Comparison of ENCODE assay signal across 26 cellular contexts in the genomic region with DNA sequence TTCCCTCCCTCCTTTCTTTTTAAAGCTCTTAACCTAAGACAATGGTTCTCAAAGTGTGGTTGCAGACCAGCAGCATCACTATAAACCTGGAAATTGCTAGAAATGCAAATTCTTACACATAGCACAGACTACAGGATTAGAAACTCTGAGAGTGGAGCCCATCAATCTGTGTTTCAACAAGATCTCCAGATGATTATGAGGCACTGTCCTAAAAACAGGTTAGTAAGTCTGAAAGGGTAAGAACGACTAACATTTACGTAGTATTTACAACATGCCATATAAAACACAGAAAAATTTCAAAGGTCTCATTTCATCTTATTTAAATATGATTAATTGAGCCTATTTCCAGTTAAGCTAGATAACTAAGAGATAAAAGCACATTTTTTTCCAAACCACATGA.
"Had no signal": no experiment of that assay in that cellular context is flagged by ENCODE, and none has a peak within 500 bp of the region (broad histone marks: within the 10 kb centered on the region; RNA-seq: fewer than 3 reads in every experiment).

No MANE protein-coding gene starts in this region.

- H3K4me3 ChIP-seq: esophagus squamous epithelium, lung, mucosa of descending colon, pancreas, skin epidermis, testis, tibial artery, upper lobe of left lung had no signal

- H3K27ac ChIP-seq: esophagus squamous epithelium, neutrophil, pancreas, skin epidermis, testis, tibial artery, upper lobe of left lung had no signal

- H3K27ac Mint-ChIP-seq: mesothelial cell of epicardium; natural killer cell treated with Interleukin-12 subunit alpha and Interleukin-12 subunit beta and Interleukin-15 and Interleukin-18, amount 100 ng/mL, for 72 hours; stimulated activated naive B cell treated with anti-CD40 and anti-IgM and Interleukin-4, amounts not matched to agents 10 μg/mL and 1 μg/mL and 100 μg/mL, for 72 hours had no signal

- H3K36me3 Mint-ChIP-seq: natural killer cell treated with Interleukin-12 subunit alpha and Interleukin-12 subunit beta and Interleukin-15 and Interleukin-18, amount 100 ng/mL, for 72 hours had no signal

- DNase-seq: cortex of kidney; effector memory CD8-positive, alpha-beta T cell; erythroblast; esophagus squamous epithelium; foreskin melanocyte; mesenchymal stem cell; mucosa of descending colon; naive B cell; pancreas; retina; stimulated activated CD4-positive, alpha-beta T cell treated with anti-CD3 and anti-CD28 coated beads, Interleukin-15, amount 100 ng/mL, for 24 hours; stimulated activated CD4-positive, alpha-beta T cell treated with anti-CD3 and anti-CD28 coated beads, Interleukin-2, amount 100 ng/mL, for 48 hours; stimulated activated naive B cell treated with anti-CD40 and anti-IgM and Interleukin-4, amounts not matched to agents 10 μg/mL and 1 μg/mL and 100 μg/mL, for 72 hours; substantia nigra; testis; tibial artery; upper lobe of left lung had no signal

- FAIRE-seq: endometrium, keratinocyte, pancreas, urothelium cell line had no signal

- H3K4me3 Mint-ChIP-seq: effector memory CD8-positive, alpha-beta T cell; mesothelial cell of epicardium; natural killer cell treated with Interleukin-12 subunit alpha and Interleukin-12 subunit beta and Interleukin-15 and Interleukin-18, amount 100 ng/mL, for 72 hours; neural crest cell; stimulated activated naive B cell treated with anti-CD40 and anti-IgM and Interleukin-4, amounts not matched to agents 10 μg/mL and 1 μg/mL and 100 μg/mL, for 72 hours had no signal

- ATAC-seq: effector memory CD8-positive, alpha-beta T cell; mucosa of descending colon; natural killer cell treated with Interleukin-12 subunit alpha and Interleukin-12 subunit beta and Interleukin-15 and Interleukin-18, amount 100 ng/mL, for 72 hours; pancreas; stimulated activated naive B cell treated with anti-CD40 and anti-IgM and Interleukin-4, amounts not matched to agents 10 μg/mL and 1 μg/mL and 100 μg/mL, for 72 hours had no signal

- H3K9me3 Mint-ChIP-seq: effector memory CD8-positive, alpha-beta T cell; mesothelial cell of epicardium; naive B cell; natural killer cell treated with Interleukin-12 subunit alpha and Interleukin-12 subunit beta and Interleukin-15 and Interleukin-18, amount 100 ng/mL, for 72 hours; neural crest cell had no signal

- H3K9me3 ChIP-seq: esophagus squamous epithelium, mucosa of descending colon, neutrophil, pancreas, testis, tibial artery, upper lobe of left lung had no signal

- H3K36me3 ChIP-seq: pancreas, upper lobe of left lung had no signal

- H3K27me3 ChIP-seq: esophagus squamous epithelium, neutrophil, pancreas, testis, tibial artery, upper lobe of left lung had no signal

- H3K27me3 Mint-ChIP-seq: effector memory CD8-positive, alpha-beta T cell; naive B cell; natural killer cell treated with Interleukin-12 subunit alpha and Interleukin-12 subunit beta and Interleukin-15 and Interleukin-18, amount 100 ng/mL, for 72 hours; stimulated activated naive B cell treated with anti-CD40 and anti-IgM and Interleukin-4, amounts not matched to agents 10 μg/mL and 1 μg/mL and 100 μg/mL, for 72 hours had no signal

- H3K4me1 ChIP-seq: esophagus squamous epithelium, pancreas, testis, upper lobe of left lung had no signal
